23 cellular contexts compared by ENCODE assay signal in the genomic region with DNA sequence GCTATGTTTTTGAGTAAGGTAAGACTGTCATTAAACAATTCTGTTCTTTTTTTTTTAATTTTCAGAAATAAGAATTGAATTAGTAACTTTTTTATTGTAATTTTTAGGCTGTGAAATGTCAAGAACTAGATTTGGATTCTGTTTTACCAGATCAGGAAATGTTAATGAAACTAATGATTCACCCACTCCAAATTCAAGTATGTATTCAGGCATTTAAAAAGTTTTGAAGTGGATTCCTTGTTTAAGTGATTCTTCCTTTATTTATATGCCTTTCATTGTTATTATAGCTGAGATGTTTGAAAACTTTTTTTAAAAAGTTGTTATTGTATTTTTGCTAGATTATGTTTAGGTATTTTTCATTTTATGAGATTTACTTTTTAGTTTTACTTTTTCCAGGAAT.
"Had no signal": no experiment of that assay in that cellular context is flagged by ENCODE, and none has a peak within 500 bp of the region (broad histone marks: within the 10 kb centered on the region; RNA-seq: fewer than 3 reads in every experiment).

No MANE protein-coding gene starts in this region.

- H3K4me3 Mint-ChIP-seq: activated CD4-positive, alpha-beta memory T cell treated with anti-CD3 and anti-CD28 coated beads, Interleukin-2, amount 10 ng/mL, durations not matched to agents 7 days and 5 days; activated naive CD8-positive, alpha-beta T cell treated with anti-CD3 and anti-CD28 coated beads, Interleukin-2, amount 50 U/mL, for 24 hours had no signal

- H3K27ac Mint-ChIP-seq: activated CD4-positive, alpha-beta memory T cell treated with anti-CD3 and anti-CD28 coated beads, Interleukin-2, amount 10 ng/mL, durations not matched to agents 7 days and 5 days; activated naive CD8-positive, alpha-beta T cell treated with anti-CD3 and anti-CD28 coated beads, Interleukin-2, amount 50 U/mL, for 24 hours had no signal

- H3K27ac ChIP-seq: brain microvascular endothelial cell, cardiac muscle cell, VCaP had no signal

- DNase-seq: activated CD4-positive, alpha-beta memory T cell treated with anti-CD3 and anti-CD28 coated beads, Interleukin-2, amount 10 ng/mL, durations not matched to agents 7 days and 5 days; activated CD4-positive, alpha-beta T cell treated with anti-CD3 and anti-CD28 coated beads, Interleukin-2, amount 50 U/mL, for 1 hour; activated CD4-positive, CD25-positive, alpha-beta regulatory T cell; activated CD8-positive, alpha-beta memory T cell treated with anti-CD3 and anti-CD28 coated beads, Interleukin-2, amount 50 U/mL, for 48 hours; activated naive CD4-positive, alpha-beta T cell treated with anti-CD3 and anti-CD28 coated beads, Interleukin-2, amount 50 U/mL, for 16 hours; activated naive CD8-positive, alpha-beta T cell treated with anti-CD3 and anti-CD28 coated beads, Interleukin-2, amount 50 U/mL, for 24 hours; activated T-cell treated with anti-CD3 and anti-CD28 coated beads, Interleukin-2, amount 50 U/mL, for 1 hour; amygdala; brain microvascular endothelial cell; cerebellar nuclear complex; NCI-H1048; NCI-H1417; NCI-H1930; NCI-H345; NCI-H510A; NCI-H526 treated with DMSO at 0.1 percent for 48 hours; NCI-H82; SIG-M5; T-helper 2 cell; T1000 had no signal

- H3K9me3 Mint-ChIP-seq: activated CD4-positive, alpha-beta memory T cell treated with anti-CD3 and anti-CD28 coated beads, Interleukin-2, amount 10 ng/mL, durations not matched to agents 7 days and 5 days; activated naive CD8-positive, alpha-beta T cell treated with anti-CD3 and anti-CD28 coated beads, Interleukin-2, amount 50 U/mL, for 24 hours had no signal

- ATAC-seq: activated naive CD8-positive, alpha-beta T cell treated with anti-CD3 and anti-CD28 coated beads, Interleukin-2, amount 50 U/mL, for 24 hours had no signal

- FAIRE-seq: colon had no signal

- H3K27me3 Mint-ChIP-seq: activated CD4-positive, alpha-beta memory T cell treated with anti-CD3 and anti-CD28 coated beads, Interleukin-2, amount 10 ng/mL, durations not matched to agents 7 days and 5 days; activated naive CD8-positive, alpha-beta T cell treated with anti-CD3 and anti-CD28 coated beads, Interleukin-2, amount 50 U/mL, for 24 hours had no signal

- H3K4me1 Mint-ChIP-seq: activated CD4-positive, alpha-beta memory T cell treated with anti-CD3 and anti-CD28 coated beads, Interleukin-2, amount 10 ng/mL, durations not matched to agents 7 days and 5 days; activated naive CD8-positive, alpha-beta T cell treated with anti-CD3 and anti-CD28 coated beads, Interleukin-2, amount 50 U/mL, for 24 hours had no signal

- H3K4me3 ChIP-seq: cardiac muscle cell had no signal
